Comparison of ENCODE assay signal across 10 cellular contexts in the genomic region with DNA sequence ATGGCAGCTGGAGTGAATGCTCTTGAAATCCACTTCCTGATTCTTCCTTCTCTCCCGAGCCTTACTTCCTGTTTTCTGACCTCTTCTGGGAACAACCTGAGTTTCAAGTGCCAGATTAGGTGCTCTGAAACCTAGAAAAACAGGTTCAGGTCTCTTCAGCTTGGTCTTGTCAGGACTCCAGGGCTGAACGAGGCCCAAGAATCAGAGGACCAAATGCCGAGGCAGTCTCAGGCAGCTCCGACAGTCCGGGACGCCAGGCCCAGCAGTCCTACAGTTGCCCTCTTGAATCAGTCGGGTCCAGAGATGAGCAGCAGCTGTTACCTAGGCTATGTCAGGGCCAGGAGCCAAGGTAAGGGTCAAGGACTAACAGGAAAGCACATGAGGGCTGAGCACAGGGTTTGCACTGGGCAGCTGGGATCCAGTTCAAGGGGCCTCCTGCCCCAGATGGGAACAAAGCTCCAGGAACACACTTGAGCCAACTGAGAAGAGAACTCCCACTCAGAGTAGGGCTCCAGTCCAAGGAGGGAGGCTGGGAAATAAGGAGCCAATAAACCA. TPM values are rescaled to one million over a fixed set of nuclear protein-coding genes. Genes with fewer than 3 reads are reported as not detected.
DNase-seq lines count a peak whose midpoint lies in the region; ATAC-seq and TF ChIP-seq lines count a peak whose summit lies in the region.
"Had no signal": no experiment of that assay in that cellular context is flagged by ENCODE, and none has a peak within 500 bp of the region (broad histone marks: within the 10 kb centered on the region; RNA-seq: fewer than 3 reads in every experiment).

No MANE protein-coding gene starts in this region.

- no peak overlapping the region for H3K27ac ChIP-seq in HCT116 (ENCODE audit: low read depth, low read length)
- peak overlapping the region in 6 of 8 donors; percentile 52 to 79 (median 66) for H3K27ac ChIP-seq in spleen

- H3K9me2 ChIP-seq in HCT116 (ENCODE audit: insufficient read depth): no peaks in the 10 kb centered on the region

- TF ChIP-seq CTCF in HCT116 (IDR thresholded peaks at IDR 0.05 in 2 of 3, conservative IDR thresholded peaks at IDR 0.05 in 1 of 3; ENCODE audit: borderline replicate concordance in 1 of 3, insufficient read depth in 1 of 3, low read depth in 2 of 3, low read length in 2 of 3): no peak
- no peak for TF ChIP-seq CTCF in spleen (IDR thresholded peaks at IDR 0.05 in 8 of 11, conservative IDR thresholded peaks at IDR 0.05 in 3 of 11)

- BruUV-seq in HCT116 (replicated peaks; lab: Mats Ljungman, UMichigan): no TSS peak

- RAD21 ChIA-PET in HCT116 (lab: Charles Lee; ENCODE audit: low non-redundant PET in 1 of 2, low total read pairs in 2 of 2, uncharacterized antibody in 2 of 2, unreplicated experiment in 2 of 2): no interaction called here

- H3K9me3 ChIP-seq in HCT116 (ENCODE audit: control insufficient read depth in 1 of 2, insufficient read depth in 1 of 2, low read depth in 1 of 2, low read length in 2 of 2) (no peaks in the 10 kb centered on the region), spleen (no peaks in the 10 kb centered on the region)

- H3K4me2 ChIP-seq in HCT116 (ENCODE audit: low read length): no peak overlapping the region

- H3K9ac ChIP-seq in HCT116 (ENCODE audit: low read length): no peak overlapping the region

- POLR2A ChIA-PET in HCT116 (lab: Charles Lee): no interaction called here

- H3K79me2 ChIP-seq in HCT116 (ENCODE audit: insufficient read depth, low read length): no peaks in the 10 kb centered on the region

- peak overlapping the region; percentile 94 for H2AFZ ChIP-seq in HCT116 (ENCODE audit: low read depth, low read length, poor library complexity, severe bottlenecking)

- H3K4me3 ChIP-seq in HCT116 (replicated peaks in 1 of 2; ENCODE audit: low read depth in 1 of 2, low read length in 2 of 2) (no peak overlapping the region), spleen (no peak overlapping the region)

- CTCF ChIA-PET in HCT116 (lab: Charles Lee): no interaction called here

- peaks cover 5 to 28% of the 10 kb centered on the region in 2 experiments for H3K4me1 ChIP-seq in HCT116 (ENCODE audit: control insufficient read depth in 1 of 2, insufficient read depth in 2 of 2, low read length in 2 of 2)
- peaks cover 0 to 10% (median 1%) of the 10 kb centered on the region in 6 donors for H3K4me1 ChIP-seq in spleen

- intact Hi-C loops in HCT116 (cut with micrococcal nuclease) (no loop called here), spleen (cut with DNase I; ENCODE audit: low total_unique reads) (no loop called here)

- H3K36me3 ChIP-seq in HCT116 (ENCODE audit: control insufficient read depth in 1 of 2, insufficient read depth in 2 of 2, low read length in 2 of 2) (no peaks in the 10 kb centered on the region), spleen (no peaks in the 10 kb centered on the region)

- ATAC-seq in HCT116: no peak
- ATAC-seq in left lobe of liver: peak; percentile 95

- WGBS in spleen, 5 donors: 56 to 71% (median 67%) methylated on average over 3 to 7 of the region's 7 CpGs

- no peak for TF ChIP-seq POLR2A in HCT116 (IDR thresholded peaks at IDR 0.05; ENCODE audit: borderline replicate concordance, extremely low read depth, insufficient read depth, insufficient read length)
- no peak for TF ChIP-seq POLR2A in spleen (IDR thresholded peaks at IDR 0.05)

- TF ChIP-seq RAD21 in HCT116 (IDR thresholded peaks at IDR 0.05; ENCODE audit: low read depth): no peak

- H3K27me3 ChIP-seq in HCT116 (ENCODE audit: insufficient read depth, low read length) (no peaks in the 10 kb centered on the region), spleen (replicated peaks in 1 of 7) (peaks cover 0 to 22% (median 0%) of the 10 kb centered on the region in 7 donors)

- H4K20me1 ChIP-seq in HCT116 (ENCODE audit: insufficient read depth): no peaks in the 10 kb centered on the region

- DNase-seq in HCT116 (ENCODE audit: low read depth, low spot score): no peak
- peak; percentile 10 for DNase-seq in cerebellar cortex (ENCODE audit: low spot score)
- DNase-seq in left lobe of liver (ENCODE audit: low spot score): peak; percentile 90
- no peak for DNase-seq in spleen
- no peak for DNase-seq in NCI-H748 (lab: John Stamatoyannopoulos, UW; ENCODE audit: unreplicated experiment)
- no peak for DNase-seq in stimulated activated CD4-positive, alpha-beta T cell treated with anti-CD3 and anti-CD28 coated beads, Interleukin-1b, Interleukin-23, amount 100 ng/mL, for 48 hours
- DNase-seq in cortex of kidney (lab: John Stamatoyannopoulos, UW): no peak
- DNase-seq in NCI-H1417 treated with DMSO at 0.1 percent for 48 hours (lab: John Stamatoyannopoulos, UW): no peak
- DNase-seq: activated CD4-positive, alpha-beta T cell treated with anti-CD3 and anti-CD28 coated beads, Interleukin-2, amount 50 U/mL, for 1 hour; T-helper 1 cell had no signal

TF ChIP-seq in HCT116, 20 proteins besides CTCF, POLR2A, EP300 and RAD21:
- TF ChIP-seq CEBPB (IDR thresholded peaks at IDR 0.05; ENCODE audit: low read depth) (no peak), CBX3 (IDR thresholded peaks at IDR 0.05; ENCODE audit: low read depth) (no peak), SRF (IDR thresholded peaks at IDR 0.05; ENCODE audit: low read depth) (no peak), EZH2 (IDR thresholded peaks at IDR 0.05) (no peak)
- TF ChIP-seq, protein P1, sequence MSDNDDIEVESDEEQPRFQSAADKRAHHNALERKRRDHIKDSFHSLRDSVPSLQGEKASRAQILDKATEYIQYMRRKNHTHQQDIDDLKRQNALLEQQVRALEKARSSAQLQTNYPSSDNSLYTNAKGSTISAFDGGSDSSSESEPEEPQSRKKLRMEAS (IDR thresholded peaks at IDR 0.05): no peak

RNA-seq across cellular contexts. Expression of gene ADRA1B, which starts 38.3 kb away (rescaled TPM):
- total RNA-seq in HCT116 (2021; ENCODE audit: unreplicated experiment) (not detected), left lobe of liver (12.0 TPM), spleen (10 to 100 TPM in 5 of 7 donors, 1 to 10 TPM in 2; 6.9 to 39.6 (median 13.8) TPM)
- polyA plus RNA-seq in HCT116 (2012): 0.04 and 0.16 TPM in 2 replicates
- 1 to 10 TPM in 2 of 3 donors, under 1 TPM in 1; 0.65 to 4.3 (median 1.3) TPM for polyA plus RNA-seq in spleen

Comparison
In these comparisons a context has a peak if more than half of its experiments do, and no peak if none do; other contexts are left out.
1. DNase-seq: peak in cerebellar cortex (single experiment) and left lobe of liver (single experiment); none in HCT116 (single experiment), spleen (single experiment), NCI-H748 (single experiment), stimulated activated CD4-positive, alpha-beta T cell treated with anti-CD3 and anti-CD28 coated beads, Interleukin-1b, Interleukin-23, amount 100 ng/mL, for 48 hours (single experiment), cortex of kidney (single experiment) and NCI-H1417 treated with DMSO at 0.1 percent for 48 hours (single experiment).